1 cellular context compared by ENCODE assay signal in the genomic region with DNA sequence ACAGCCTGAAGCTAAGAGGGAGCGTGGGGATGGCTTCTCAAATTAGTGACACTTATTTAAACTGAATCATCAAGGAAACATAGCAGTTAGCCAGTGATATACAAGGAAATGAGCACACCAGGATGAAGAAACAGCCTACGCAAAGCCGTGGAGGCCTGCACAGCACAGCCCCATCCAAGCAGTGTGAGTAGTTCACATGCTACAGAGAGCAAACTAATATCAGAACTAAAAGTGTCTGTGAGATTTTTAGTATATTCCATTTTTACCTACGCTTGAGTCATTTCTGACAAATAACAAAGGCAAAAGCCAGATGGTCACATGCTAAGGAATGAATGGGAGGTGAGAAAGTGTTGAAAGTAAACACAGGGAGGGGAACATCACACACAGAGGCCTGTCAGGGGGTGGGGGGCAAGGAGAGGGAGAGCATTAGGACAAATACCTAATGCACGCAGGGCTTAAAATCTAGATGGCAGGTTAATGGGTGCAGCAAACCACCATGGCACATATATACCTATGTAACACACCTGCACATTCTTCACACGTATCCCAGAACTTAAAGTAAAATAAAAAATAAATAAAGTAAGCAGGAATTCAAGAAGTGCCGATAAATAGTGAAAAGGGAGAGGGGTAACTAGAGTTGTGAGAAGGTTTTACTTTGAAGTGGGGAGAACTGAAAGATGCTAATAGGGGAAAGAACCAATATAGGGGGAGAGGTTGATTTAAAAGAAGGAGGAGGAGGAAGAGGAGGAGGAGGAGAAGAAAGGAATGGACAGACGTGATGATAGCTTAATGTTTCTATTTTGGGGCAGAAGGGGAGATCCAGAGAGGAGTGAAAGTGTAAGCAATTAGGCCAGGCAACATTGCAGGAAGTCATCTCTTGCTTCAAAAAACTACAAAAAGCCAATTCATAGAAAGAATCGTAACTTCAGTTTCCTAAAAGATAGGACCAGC.
TF ChIP-seq lines count a peak whose summit lies in the region.

No MANE protein-coding gene starts in this region.

TF ChIP-seq in SK-N-SH, 30 proteins besides CTCF, POLR2A, EP300 and RAD21 (continued from another document):
- no peak for TF ChIP-seq MXI1 (IDR thresholded peaks at IDR 0.05; ENCODE audit: low read depth, low read length)
- TF ChIP-seq TAF1 (IDR thresholded peaks at IDR 0.05; ENCODE audit: borderline replicate concordance, low read depth, low read length) = no peak
- no peak for TF ChIP-seq NRF1 (IDR thresholded peaks at IDR 0.05; ENCODE audit: low read depth, low read length)
